ENCODE assay signal across 2 cellular contexts in the genomic region with DNA sequence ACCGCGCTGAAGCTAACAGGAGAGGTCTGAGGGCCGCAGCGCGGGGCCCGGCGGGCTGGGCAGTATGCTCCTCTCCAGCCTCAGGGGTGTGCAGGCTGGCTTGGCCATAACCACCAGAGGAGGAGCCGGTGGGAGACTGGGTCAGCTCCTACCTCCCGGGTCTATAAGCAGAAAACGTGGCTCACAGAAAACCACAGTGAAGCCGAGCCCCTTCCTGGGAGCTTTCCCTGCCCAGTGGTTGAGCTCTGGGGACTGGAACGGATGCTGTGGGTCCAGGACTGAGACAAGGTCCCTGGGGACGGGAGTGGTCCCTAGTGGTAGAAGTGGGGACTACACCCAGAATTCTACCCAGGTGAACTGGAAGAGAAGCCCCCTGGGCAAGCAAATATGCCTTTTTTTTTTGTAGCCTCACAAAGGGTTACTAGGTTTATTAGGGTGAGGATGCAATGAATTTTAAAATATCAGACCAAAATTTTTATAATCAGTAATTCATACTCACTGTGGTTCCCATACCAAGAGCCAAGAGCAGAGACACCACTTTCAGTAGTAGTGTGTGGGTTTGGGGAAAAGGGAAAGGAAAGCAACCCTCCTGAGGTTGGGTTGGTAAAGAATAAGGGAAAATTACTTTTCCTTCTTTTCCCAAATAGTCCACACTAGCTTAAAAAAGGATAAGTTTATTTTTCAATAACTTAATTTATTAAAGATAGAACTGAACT.
TF ChIP-seq lines count a peak whose summit lies in the region.

No MANE protein-coding gene starts in this region.

TF ChIP-seq in GM12878, 131 proteins besides CTCF, POLR2A, EP300 and RAD21 (continued from another document):
- TF ChIP-seq, protein P1, sequence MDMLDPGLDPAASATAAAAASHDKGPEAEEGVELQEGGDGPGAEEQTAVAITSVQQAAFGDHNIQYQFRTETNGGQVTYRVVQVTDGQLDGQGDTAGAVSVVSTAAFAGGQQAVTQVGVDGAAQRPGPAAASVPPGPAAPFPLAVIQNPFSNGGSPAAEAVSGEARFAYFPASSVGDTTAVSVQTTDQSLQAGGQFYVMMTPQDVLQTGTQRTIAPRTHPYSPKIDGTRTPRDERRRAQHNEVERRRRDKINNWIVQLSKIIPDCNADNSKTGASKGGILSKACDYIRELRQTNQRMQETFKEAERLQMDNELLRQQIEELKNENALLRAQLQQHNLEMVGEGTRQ (IDR thresholded peaks at IDR 0.05; ENCODE audit: borderline replicate concordance, low read depth, low read length) = no peak
- TF ChIP-seq SMC3 (IDR thresholded peaks at IDR 0.05; ENCODE audit: borderline replicate concordance, low read length) (no peak), ASH2L (IDR thresholded peaks at IDR 0.05; ENCODE audit: borderline replicate concordance, low read depth) (no peak), RB1 (IDR thresholded peaks at IDR 0.05; ENCODE audit: borderline replicate concordance) (peak; percentile 46; the same call in 1 of the 2 replicates)
TF ChIP-seq in GM12878: peak in this region for 2.

TF ChIP-seq in HepG2, 621 proteins besides CTCF, POLR2A, EP300 and RAD21 (continued from another document):
- no peak for TF ChIP-seq KIAA2018 (CRISPR knock-in tag; IDR thresholded peaks at IDR 0.05; ENCODE audit: borderline replicate concordance)
